8 cellular contexts compared by ENCODE assay signal in genomic region chr1:86419277-86419903, GRCh38. TPM values are rescaled to one million over a fixed set of nuclear protein-coding genes. Genes with fewer than 3 reads are reported as not detected.
A peak's percentile ranks its signal among the peaks of the same experiment; 100 is the strongest.
DNase-seq lines count a peak whose midpoint lies in the region; ATAC-seq and TF ChIP-seq lines count a peak whose summit lies in the region.

No MANE protein-coding gene starts in this region.

- no peaks in the 10 kb centered on the region for H3K36me3 ChIP-seq in vagina

- no peak overlapping the region for H3K4me3 ChIP-seq in vagina

- H3K9me3 Mint-ChIP-seq in central memory CD8-positive, alpha-beta T cell, result no peaks in the 10 kb centered on the region
- H3K9me3 Mint-ChIP-seq in naive B cell, result no peaks in the 10 kb centered on the region

- no peak overlapping the region for H3K27ac ChIP-seq in vagina

- H3K9me3 ChIP-seq in vagina, result no peaks in the 10 kb centered on the region

- in situ Hi-C loops in Caki2 (cut with HindIII; ENCODE audit: low pct_unique_long_range_greater_than_20kb, low sequenced_read_pairs), result no loop called here

- DNase-seq in Caki2 (ENCODE audit: low read depth) (peak; percentile 13), GM19238 (ENCODE audit: insufficient read length, low spot score) (peak; percentile 29), SKM-1 treated with dmso at 0.1 percent for 144 hours (lab: John Stamatoyannopoulos, UW; ENCODE audit: unreplicated experiment) (peak; percentile 61), naive B cell (peak; percentile 50), vagina (ENCODE audit: extremely low spot score in 2 of 2) (no peak), NCI-H748 (lab: John Stamatoyannopoulos, UW; ENCODE audit: unreplicated experiment) (no peak)
- peak in 1 of 2 donors; percentile 22 for DNase-seq in central memory CD8-positive, alpha-beta T cell (ENCODE audit: low spot score in 2 of 2)

- no peak overlapping the region for H3K27ac Mint-ChIP-seq in central memory CD8-positive, alpha-beta T cell (ENCODE audit: low read depth)
- H3K27ac Mint-ChIP-seq in naive B cell, result peak overlapping the region in 3 of 6 donors; percentile 44 to 75 (median 51)

- peak; percentile 67 for ATAC-seq in HG03135 (IDR thresholded peaks at IDR 0.05; ENCODE audit: unreplicated experiment)
- peak; percentile 81 for ATAC-seq in central memory CD8-positive, alpha-beta T cell (replicated peaks; ENCODE audit: extremely low read depth, poor library complexity, severe bottlenecking)
- peak; percentile 97 to 98 for ATAC-seq in naive B cell (ENCODE audit: low read depth in 2 of 2)

- H3K27me3 ChIP-seq in vagina, result no peaks in the 10 kb centered on the region

- H3K4me1 Mint-ChIP-seq in central memory CD8-positive, alpha-beta T cell, result peaks cover 6% of the 10 kb centered on the region
- H3K4me1 Mint-ChIP-seq in naive B cell, result peaks cover 4 to 7% (median 5%) of the 10 kb centered on the region in 3 donors

- peaks cover 7% of the 10 kb centered on the region for H3K4me1 ChIP-seq in vagina

- H3K4me3 Mint-ChIP-seq in central memory CD8-positive, alpha-beta T cell, result peak overlapping the region; percentile 2
- peak overlapping the region; percentile 7 to 88 (median 80) for H3K4me3 Mint-ChIP-seq in naive B cell

- TF ChIP-seq CTCF in vagina (IDR thresholded peaks at IDR 0.05), result peak in 1 of 3 experiments; percentile 14

- intact Hi-C loops in vagina (cut with DNase I), result no loop called here

- no peak for TF ChIP-seq POLR2A in vagina (IDR thresholded peaks at IDR 0.05)

- no peaks in the 10 kb centered on the region for H3K27me3 Mint-ChIP-seq in central memory CD8-positive, alpha-beta T cell
- H3K27me3 Mint-ChIP-seq in naive B cell, result peaks cover 0 to 16% (median 9%) of the 10 kb centered on the region in 3 donors

- H3K36me3 Mint-ChIP-seq in central memory CD8-positive, alpha-beta T cell (ENCODE audit: insufficient read depth), result no peaks in the 10 kb centered on the region
- no peaks in the 10 kb centered on the region for H3K36me3 Mint-ChIP-seq in naive B cell

RNA-seq across cellular contexts. Expression of gene CLCA2, which starts 4.6 kb away (rescaled TPM):
- total RNA-seq in Caki2 (2014; rRNA removed; shearing (Covaris generic); ENCODE audit: low replicate concordance), result not detected in 2 replicates
- not detected for polyA plus RNA-seq in naive B cell (ENCODE audit: low read depth in 6 of 6)
- total RNA-seq in vagina, result 65.8 TPM

RNA-seq across cellular contexts. Expression of gene ODF2L, which starts 23.3 kb away (rescaled TPM):
- 10.2 and 15.7 TPM in 2 replicates for total RNA-seq in Caki2 (2014; rRNA removed; shearing (Covaris generic); ENCODE audit: low replicate concordance)
- 10 to 100 TPM; 24.2 to 46.8 (median 27.2) TPM for polyA plus RNA-seq in naive B cell (ENCODE audit: low read depth in 6 of 6)
- 40.5 TPM for total RNA-seq in vagina

RNA-seq across cellular contexts. Expression of gene CLCA1, which starts 49.3 kb away (rescaled TPM):
- not detected in 2 replicates for total RNA-seq in Caki2 (2014; rRNA removed; shearing (Covaris generic); ENCODE audit: low replicate concordance)
- not detected for polyA plus RNA-seq in naive B cell (ENCODE audit: low read depth in 6 of 6)
- total RNA-seq in vagina, result not detected

Comparison
In these comparisons a context has a peak if more than half of its experiments do, and no peak if none do; other contexts are left out.
1. DNase-seq: peak in Caki2 (single experiment), GM19238 (single experiment), SKM-1 treated with dmso at 0.1 percent for 144 hours (single experiment) and naive B cell (single experiment); none in vagina (0 of 2) and NCI-H748 (single experiment).
2. RNA of gene CLCA2, which starts 4.6 kb away (total RNA-seq): 65.8 TPM in vagina (single experiment); not detected in Caki2; every median in the first group is over 10 times any median in the second.
3. Peak in every context shown above with its lines, with median percentiles within 50 percentile points of each other: ATAC-seq.